Comparison of ENCODE assay signal across 24 cellular contexts in genomic region chr13:84994582-84994981, GRCh38.
A peak's percentile ranks its signal among the peaks of the same experiment; 100 is the strongest.
DNase-seq lines count a peak whose midpoint lies in the region; TF ChIP-seq lines count a peak whose summit lies in the region.
"Had no signal": no experiment of that assay in that cellular context is flagged by ENCODE, and none has a peak within 500 bp of the region (broad histone marks: within the 10 kb centered on the region; RNA-seq: fewer than 3 reads in every experiment).

No MANE protein-coding gene starts in this region.

- DNase-seq in HPDE6-E6E7 (ENCODE audit: extremely low spot score) (peak; percentile 4), SK-N-SH (peak; percentile 34), fibroblast of peridontal ligament (ENCODE audit: extremely low read depth) (peak; percentile 18), NK-92 (lab: John Stamatoyannopoulos, UW; ENCODE audit: unreplicated experiment) (no peak), NCI-H2227 (lab: John Stamatoyannopoulos, UW; ENCODE audit: unreplicated experiment) (no peak), NCI-H1417 treated with DMSO at 0.1 percent for 48 hours (lab: John Stamatoyannopoulos, UW) (no peak), AG20443 (ENCODE audit: low spot score) (no peak)
- DNase-seq: activated CD4-positive, alpha-beta T cell treated with anti-CD3 and anti-CD28 coated beads, Interleukin-2, amount 10 ng/mL, durations not matched to agents 7 days and 5 days; activated naive CD8-positive, alpha-beta T cell treated with anti-CD3 and anti-CD28 coated beads for 36 hours; dermis blood vessel endothelial cell; KBM-7; kidney; mammary epithelial cell; NCI-H1092; NCI-H2029; NCI-H446; occipital lobe; stimulated activated CD8-positive, alpha-beta memory T cell treated with anti-CD3 and anti-CD28 coated beads, Interleukin-4, amount 100 ng/mL, for 48 hours; T-cell; upper lobe of right lung had no signal

- no peak overlapping the region for H3K9ac ChIP-seq in SK-N-SH

- no peak overlapping the region for H2AFZ ChIP-seq in SK-N-SH (ENCODE audit: low read depth)
- H2AFZ ChIP-seq: GM23338 had no signal

- CTCF ChIA-PET in SK-N-SH (lab: Yijun Ruan, JAX) = no interaction called here

- H3F3A ChIP-seq in SK-N-SH (replicated peaks; ENCODE audit: insufficient read depth) = peaks cover 21% of the 10 kb centered on the region

- H3K79me2 ChIP-seq in SK-N-SH (ENCODE audit: insufficient read depth) = no peaks in the 10 kb centered on the region

- TF ChIP-seq CTCF in 22Rv1 (IDR thresholded peaks at IDR 0.05) = no peak
- TF ChIP-seq CTCF in SK-N-SH (IDR thresholded peaks at IDR 0.05) = no peak

- H3K27ac ChIP-seq in 22Rv1 (peak overlapping the region; percentile 77), SK-N-SH (ENCODE audit: low read depth in 2 of 2, low read length in 1 of 2) (peak overlapping the region; percentile 23 to 64; a peak in 2 of 4 replicates)
- H3K27ac ChIP-seq: foreskin keratinocyte, upper lobe of right lung had no signal

- H3K27me3 ChIP-seq in SK-N-SH (ENCODE audit: insufficient read depth) = no peaks in the 10 kb centered on the region
- H3K27me3 ChIP-seq: foreskin keratinocyte, upper lobe of right lung had no signal

- no peaks in the 10 kb centered on the region for H3K36me3 ChIP-seq in SK-N-SH (replicated peaks in 1 of 2; ENCODE audit: control insufficient read depth in 1 of 2, insufficient read depth in 2 of 2, low read length in 1 of 2)
- H3K36me3 ChIP-seq: upper lobe of right lung had no signal

- no peak overlapping the region for H3K4me3 ChIP-seq in SK-N-SH (ENCODE audit: low read depth in 2 of 2, low read length in 1 of 2)
- H3K4me3 ChIP-seq: GM12878, GM23338, upper lobe of right lung had no signal

- POLR2A ChIA-PET in SK-N-SH (lab: Yijun Ruan, JAX) = no interaction called here

- peaks cover 0 to 3% of the 10 kb centered on the region in 2 experiments; a peak in 2 of 4 replicates for H3K4me1 ChIP-seq in SK-N-SH (ENCODE audit: control insufficient read depth in 1 of 2, insufficient read depth in 2 of 2, low read depth in 1 of 2, low read length in 1 of 2)
- H3K4me1 ChIP-seq: foreskin keratinocyte, upper lobe of right lung had no signal

- TF ChIP-seq RAD21 in SK-N-SH (IDR thresholded peaks at IDR 0.05; ENCODE audit: low read length) = no peak

- H3K4me2 ChIP-seq in SK-N-SH = no peak overlapping the region
- H3K4me2 ChIP-seq: GM23338 had no signal

- peak; percentile 60 to 80; a peak in 3 of 4 replicates for TF ChIP-seq EP300 in SK-N-SH (IDR thresholded peaks at IDR 0.05; ENCODE audit: borderline replicate concordance in 1 of 2, low read depth in 1 of 2, low read length in 1 of 2)

- no peaks in the 10 kb centered on the region for H3K9me2 ChIP-seq in SK-N-SH

- H4K20me1 ChIP-seq in SK-N-SH (ENCODE audit: insufficient read depth) = no peaks in the 10 kb centered on the region

- H3K9me3 ChIP-seq in SK-N-SH = no peaks in the 10 kb centered on the region
- H3K9me3 ChIP-seq: upper lobe of right lung had no signal

TF ChIP-seq in SK-N-SH, 30 proteins besides CTCF, POLR2A, EP300 and RAD21:
- no peak for TF ChIP-seq IRF3 (IDR thresholded peaks at IDR 0.05; ENCODE audit: low read depth, low read length)
- peak; percentile 82; the same call in 1 of the 2 replicates for TF ChIP-seq MEF2A (IDR thresholded peaks at IDR 0.05; ENCODE audit: borderline replicate concordance, low read depth)
- peak; percentile 68 for TF ChIP-seq TCF12 (IDR thresholded peaks at IDR 0.05)
- TF ChIP-seq RCOR1 (IDR thresholded peaks at IDR 0.05; ENCODE audit: low read length) = 0 out of 2 replicates have a peak, but pooled peaks have one; percentile 22
- TF ChIP-seq JUND (IDR thresholded peaks at IDR 0.05) = peak; percentile 62
- peak; percentile 44; the same call in 1 of the 2 replicates for TF ChIP-seq FOSL2 (IDR thresholded peaks at IDR 0.05; ENCODE audit: borderline replicate concordance, low read depth)
- peak; percentile 82 for TF ChIP-seq PBX3 (IDR thresholded peaks at IDR 0.05)
- peak; percentile 53; the same call in 1 of the 2 replicates for TF ChIP-seq GATA2 (CRISPR knock-in tag; IDR thresholded peaks at IDR 0.05)
- peak; percentile 77 for TF ChIP-seq NFIC (IDR thresholded peaks at IDR 0.05; ENCODE audit: borderline replicate concordance)
- TF ChIP-seq NRF1 (IDR thresholded peaks at IDR 0.05; ENCODE audit: low read depth, low read length) = no peak
- TF ChIP-seq, protein P1, sequence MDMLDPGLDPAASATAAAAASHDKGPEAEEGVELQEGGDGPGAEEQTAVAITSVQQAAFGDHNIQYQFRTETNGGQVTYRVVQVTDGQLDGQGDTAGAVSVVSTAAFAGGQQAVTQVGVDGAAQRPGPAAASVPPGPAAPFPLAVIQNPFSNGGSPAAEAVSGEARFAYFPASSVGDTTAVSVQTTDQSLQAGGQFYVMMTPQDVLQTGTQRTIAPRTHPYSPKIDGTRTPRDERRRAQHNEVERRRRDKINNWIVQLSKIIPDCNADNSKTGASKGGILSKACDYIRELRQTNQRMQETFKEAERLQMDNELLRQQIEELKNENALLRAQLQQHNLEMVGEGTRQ (IDR thresholded peaks at IDR 0.05; ENCODE audit: borderline replicate concordance, low read depth, low read length) = no peak
- TF ChIP-seq, protein P2, sequence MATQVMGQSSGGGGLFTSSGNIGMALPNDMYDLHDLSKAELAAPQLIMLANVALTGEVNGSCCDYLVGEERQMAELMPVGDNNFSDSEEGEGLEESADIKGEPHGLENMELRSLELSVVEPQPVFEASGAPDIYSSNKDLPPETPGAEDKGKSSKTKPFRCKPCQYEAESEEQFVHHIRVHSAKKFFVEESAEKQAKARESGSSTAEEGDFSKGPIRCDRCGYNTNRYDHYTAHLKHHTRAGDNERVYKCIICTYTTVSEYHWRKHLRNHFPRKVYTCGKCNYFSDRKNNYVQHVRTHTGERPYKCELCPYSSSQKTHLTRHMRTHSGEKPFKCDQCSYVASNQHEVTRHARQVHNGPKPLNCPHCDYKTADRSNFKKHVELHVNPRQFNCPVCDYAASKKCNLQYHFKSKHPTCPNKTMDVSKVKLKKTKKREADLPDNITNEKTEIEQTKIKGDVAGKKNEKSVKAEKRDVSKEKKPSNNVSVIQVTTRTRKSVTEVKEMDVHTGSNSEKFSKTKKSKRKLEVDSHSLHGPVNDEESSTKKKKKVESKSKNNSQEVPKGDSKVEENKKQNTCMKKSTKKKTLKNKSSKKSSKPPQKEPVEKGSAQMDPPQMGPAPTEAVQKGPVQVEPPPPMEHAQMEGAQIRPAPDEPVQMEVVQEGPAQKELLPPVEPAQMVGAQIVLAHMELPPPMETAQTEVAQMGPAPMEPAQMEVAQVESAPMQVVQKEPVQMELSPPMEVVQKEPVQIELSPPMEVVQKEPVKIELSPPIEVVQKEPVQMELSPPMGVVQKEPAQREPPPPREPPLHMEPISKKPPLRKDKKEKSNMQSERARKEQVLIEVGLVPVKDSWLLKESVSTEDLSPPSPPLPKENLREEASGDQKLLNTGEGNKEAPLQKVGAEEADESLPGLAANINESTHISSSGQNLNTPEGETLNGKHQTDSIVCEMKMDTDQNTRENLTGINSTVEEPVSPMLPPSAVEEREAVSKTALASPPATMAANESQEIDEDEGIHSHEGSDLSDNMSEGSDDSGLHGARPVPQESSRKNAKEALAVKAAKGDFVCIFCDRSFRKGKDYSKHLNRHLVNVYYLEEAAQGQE (IDR thresholded peaks at IDR 0.05; ENCODE audit: low read depth, low read length) = no peak
- TF ChIP-seq SMC3 (IDR thresholded peaks at IDR 0.05; ENCODE audit: low read depth, low read length) = no peak
- TF ChIP-seq MAX (IDR thresholded peaks at IDR 0.05; ENCODE audit: low read depth) = no peak
- no peak for TF ChIP-seq TAF1 (IDR thresholded peaks at IDR 0.05; ENCODE audit: borderline replicate concordance, low read depth, low read length)
- TF ChIP-seq SIN3A (IDR thresholded peaks at IDR 0.05; ENCODE audit: borderline replicate concordance, low read depth, low read length) = no peak
- TF ChIP-seq POLR2AphosphoS5 (IDR thresholded peaks at IDR 0.05; ENCODE audit: low read depth, low read length) = peak; percentile 48; the same call in 1 of the 2 replicates
- TF ChIP-seq FOXM1 (IDR thresholded peaks at IDR 0.05; ENCODE audit: low read depth) = peak; percentile 55; the same call in 1 of the 2 replicates
- TF ChIP-seq YY1 (IDR thresholded peaks at IDR 0.05; ENCODE audit: low read depth) = no peak
- no peak for TF ChIP-seq GABPA (IDR thresholded peaks at IDR 0.05; ENCODE audit: low read depth)
- peak; percentile 69; the same call in 1 of the 2 replicates for TF ChIP-seq TEAD4 (IDR thresholded peaks at IDR 0.05; ENCODE audit: borderline replicate concordance, insufficient read depth)
- TF ChIP-seq FOXJ3 (CRISPR knock-in tag; IDR thresholded peaks at IDR 0.05) = no peak

Comparison
In these comparisons a context has a peak if more than half of its experiments do, and no peak if none do; other contexts are left out.
1. DNase-seq: peak in HPDE6-E6E7 (single experiment), SK-N-SH (single experiment) and fibroblast of peridontal ligament (single experiment); none in NK-92 (single experiment), NCI-H2227 (single experiment), NCI-H1417 treated with DMSO at 0.1 percent for 48 hours (single experiment) and AG20443 (single experiment).